Comparison of ENCODE assay signal across 2 cellular contexts in genomic region chr9:83204047-83204446, GRCh38.
TF ChIP-seq lines count a peak whose summit lies in the region.

No MANE protein-coding gene starts in this region.

TF ChIP-seq in A549, 52 proteins besides CTCF, POLR2A, EP300 and RAD21:
- TF ChIP-seq ZNF302 (CRISPR knock-in tag; IDR thresholded peaks at IDR 0.05) (no peak), MAFK (IDR thresholded peaks at IDR 0.05; ENCODE audit: partially characterized antibody) (no peak), NFE2L2 (conservative IDR thresholded peaks at IDR 0.05; ENCODE audit: low read length) (no peak), GATA3 (IDR thresholded peaks at IDR 0.05; ENCODE audit: borderline replicate concordance) (no peak), HOXA7 (CRISPR knock-in tag; IDR thresholded peaks at IDR 0.05) (no peak), SMC3 (IDR thresholded peaks at IDR 0.05) (no peak), POLR2AphosphoS2 (conservative IDR thresholded peaks at IDR 0.05; ENCODE audit: low read length) (no peak)

TF ChIP-seq in GM12878, 131 proteins besides CTCF, POLR2A, EP300 and RAD21:
- TF ChIP-seq JUND (IDR thresholded peaks at IDR 0.05; ENCODE audit: low read depth, low read length) (no peak), ZBTB40 (IDR thresholded peaks at IDR 0.05; ENCODE audit: borderline replicate concordance) (no peak), SMC3 (IDR thresholded peaks at IDR 0.05; ENCODE audit: borderline replicate concordance, low read length) (no peak), MAX (IDR thresholded peaks at IDR 0.05; ENCODE audit: low read depth, low read length) (no peak), TCF3 (IDR thresholded peaks at IDR 0.05; ENCODE audit: borderline replicate concordance, insufficient read depth, low read depth, low read length) (no peak), PKNOX1 (IDR thresholded peaks at IDR 0.05) (no peak), ATF2 (IDR thresholded peaks at IDR 0.05; ENCODE audit: low read length) (no peak), POLR2AphosphoS2 (IDR thresholded peaks at IDR 0.05; ENCODE audit: low read depth, low read length) (no peak), ESRRA (IDR thresholded peaks at IDR 0.05; ENCODE audit: low read length) (no peak), KDM1A (IDR thresholded peaks at IDR 0.05; ENCODE audit: borderline replicate concordance) (no peak), WRNIP1 (IDR thresholded peaks at IDR 0.05; ENCODE audit: borderline replicate concordance, low read depth, low read length) (no peak)
